In the genomic region with DNA sequence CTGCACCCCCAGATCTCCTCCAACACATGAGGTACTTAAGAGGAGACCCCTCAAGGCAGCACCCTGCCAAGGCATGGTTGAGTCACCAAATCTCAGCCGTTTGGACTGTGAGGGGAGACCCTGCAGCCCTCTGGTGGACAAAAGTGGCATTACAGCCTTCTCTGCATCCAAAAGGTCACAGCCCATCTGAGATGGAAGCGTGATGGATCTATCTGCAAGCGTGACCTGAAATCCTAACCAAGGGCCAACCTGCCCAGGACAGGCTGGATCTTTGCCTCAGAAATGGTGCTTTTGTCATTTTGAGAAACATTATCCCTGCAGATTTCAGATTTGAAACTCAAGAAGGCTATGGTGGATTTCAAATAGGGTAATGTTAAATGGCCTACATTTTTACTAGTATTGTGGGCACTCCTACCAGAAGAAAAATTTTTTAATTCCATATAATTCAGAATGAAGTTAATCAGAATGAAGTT, we compare ENCODE assay signal across 7 cellular contexts. TPM values are rescaled to one million over a fixed set of nuclear protein-coding genes. Genes with fewer than 3 reads are reported as not detected.
A peak's percentile ranks its signal among the peaks of the same experiment; 100 is the strongest.
DNase-seq lines count a peak whose midpoint lies in the region; ATAC-seq and TF ChIP-seq lines count a peak whose summit lies in the region.

No MANE protein-coding gene starts in this region.

- TF ChIP-seq POLR2A in testis (IDR thresholded peaks at IDR 0.05): no peak

- peak; percentile 81 for ATAC-seq in foreskin keratinocyte

- TF ChIP-seq CTCF in GM12864 (IDR thresholded peaks at IDR 0.05; ENCODE audit: low read depth, low read length, missing control alignments) (peak; percentile 98), RWPE1 (conservative IDR thresholded peaks at IDR 0.05; ENCODE audit: low read depth) (peak; percentile 87), foreskin keratinocyte (conservative IDR thresholded peaks at IDR 0.05) (peak; percentile 73), testis (IDR thresholded peaks at IDR 0.05) (peak; percentile 76 to 97 (median 80))

- DNase-seq in GM12864 (ENCODE audit: low read depth): peak; percentile 41
- peak; percentile 75 for DNase-seq in HPDE6-E6E7 (ENCODE audit: extremely low spot score)
- peak; percentile 80 for DNase-seq in RWPE1 (ENCODE audit: low spot score)
- peak; percentile 69 for DNase-seq in activated T-helper 9 cell treated with anti-CD3 and anti-CD28 coated beads, Interleukin-2, amount 50 U/mL, for 16 hours (ENCODE audit: low read depth)
- peak; percentile 11 to 43 for DNase-seq in foreskin keratinocyte
- peak; percentile 49 for DNase-seq in occipital lobe (lab: John Stamatoyannopoulos, UW)
- DNase-seq in testis: peak; percentile 94

- H3K9me3 ChIP-seq in testis: no peaks in the 10 kb centered on the region

- peaks cover 23% of the 10 kb centered on the region for H3K27me3 ChIP-seq in foreskin keratinocyte
- H3K27me3 ChIP-seq in testis: no peaks in the 10 kb centered on the region

- CTCF ChIA-PET in RWPE1 (lab: Yijun Ruan, JAX): interaction anchor here (0.7 to 1.2 kb wide), 5 partner anchors 14 to 341 kb away, joined by 3 to 6 read pairs (median 4); no protein-coding TSS in a partner anchor

- no peaks in the 10 kb centered on the region for H3K4me1 ChIP-seq in foreskin keratinocyte
- H3K4me1 ChIP-seq in testis: peaks cover 2% of the 10 kb centered on the region

- no peaks in the 10 kb centered on the region for H3K36me3 ChIP-seq in testis (ENCODE audit: low read depth, missing control alignments)

- intact Hi-C loops in testis (cut with DNase I; ENCODE audit: low total_unique reads): no loop called here

- H3K27ac ChIP-seq in RWPE1 (no peak overlapping the region), foreskin keratinocyte (no peak overlapping the region), testis (no peak overlapping the region)

- WGBS in testis, 2 donors: 5 to 10% methylated on average over 3 of the region's 3 CpGs

- no peak overlapping the region for H3K4me3 ChIP-seq in GM12864 (ENCODE audit: low read depth, low read length)
- no peak overlapping the region for H3K4me3 ChIP-seq in testis

- POLR2A ChIA-PET in RWPE1 (lab: Yijun Ruan, JAX; ENCODE audit: low non-redundant PET): interaction anchor here (0.5 kb wide), 1 partner anchor 8 kb away, joined by 4 read pairs; no protein-coding TSS in a partner anchor

RNA-seq across cellular contexts. Expression of gene DHRS4, which starts 23.7 kb away (rescaled TPM):
- 25.6 and 29.2 TPM in 2 replicates for total RNA-seq in foreskin keratinocyte
- 34.2 and 39.0 TPM in 2 replicates for polyA plus RNA-seq in foreskin keratinocyte
- total RNA-seq in occipital lobe: 4.4 TPM
- 10 to 100 TPM; 33.6 to 41.8 TPM for total RNA-seq in testis
- 26.0 TPM for polyA plus RNA-seq in testis (ENCODE audit: insufficient read depth, low read depth, low replicate concordance)

RNA-seq across cellular contexts. Expression of gene DHRS4L2, which starts 58.9 kb away (rescaled TPM):
- total RNA-seq in foreskin keratinocyte (18.4 and 27.7 TPM in 2 replicates), occipital lobe (1.9 TPM), testis (10 to 100 TPM; 15.7 to 23.4 TPM)
- polyA plus RNA-seq in foreskin keratinocyte (29.5 and 43.7 TPM in 2 replicates), testis (ENCODE audit: insufficient read depth, low read depth, low replicate concordance) (22.4 TPM)

Comparison
In these comparisons a context has a peak if more than half of its experiments do, and no peak if none do; other contexts are left out.
1. DNase-seq: peak in every context shown above with its lines; median percentile 94 in testis; 80 in RWPE1; 75 in HPDE6-E6E7; 69 in activated T-helper 9 cell treated with anti-CD3 and anti-CD28 coated beads, Interleukin-2, amount 50 U/mL, for 16 hours; 49 in occipital lobe; 41 in GM12864; 27 in foreskin keratinocyte.